Comparison of ENCODE assay signal across 8 cellular contexts in genomic region chr1:235093013-235093618, GRCh38. TPM values are rescaled to one million over a fixed set of nuclear protein-coding genes. Genes with fewer than 3 reads are reported as not detected.
A peak's percentile ranks its signal among the peaks of the same experiment; 100 is the strongest.
DNase-seq lines count a peak whose midpoint lies in the region; ATAC-seq, FAIRE-seq and TF ChIP-seq lines count a peak whose summit lies in the region.

No MANE protein-coding gene starts in this region.

- peaks cover 14 to 18% of the 10 kb centered on the region in 2 experiments for H3K4me1 ChIP-seq in K562 (replicated peaks in 1 of 2; ENCODE audit: control insufficient read depth in 2 of 2, insufficient read depth in 2 of 2, low read length in 2 of 2)
- peaks cover 4 to 17% (median 10%) of the 10 kb centered on the region in 5 donors for H3K4me1 ChIP-seq in subcutaneous abdominal adipose tissue (ENCODE audit: control insufficient read depth in 5 of 5, insufficient read depth in 5 of 5, low read length in 5 of 5)
- peaks cover 3% of the 10 kb centered on the region for H3K4me1 ChIP-seq in ovary (ENCODE audit: insufficient read depth)

- no peaks in the 10 kb centered on the region for H3K9me3 Mint-ChIP-seq in T-helper 2 cell treated with Interferon-gamma antibody and Interleukin-4, amounts not matched to agents 5 μg/mL and 100 μg/mL, for 36 hours

- H3K27ac ChIP-seq in K562 (ENCODE audit: extremely low read depth, low read depth, low read length) (no peak overlapping the region), subcutaneous abdominal adipose tissue (ENCODE audit: low read depth, low read length) (no peak overlapping the region), ovary (no peak overlapping the region)

- TF ChIP-seq CTCF in K562 (IDR thresholded peaks at IDR 0.05 in 2 of 3, conservative IDR thresholded peaks at IDR 0.05 in 1 of 3; ENCODE audit: insufficient read depth in 2 of 3, low read depth in 1 of 3, low read length in 3 of 3) (peak in 2 of 3 experiments; percentile 66 to 76; a peak in 5 of 6 replicates), kidney epithelial cell (IDR thresholded peaks at IDR 0.05; ENCODE audit: insufficient read depth, low read length, poor library complexity, severe bottlenecking) (peak; percentile 52), ovary (IDR thresholded peaks at IDR 0.05) (no peak)

- POLR2A ChIA-PET in K562 (lab: Yijun Ruan, JAX), result interaction anchor here (0.7 to 0.8 kb wide), 4 partner anchors 12 to 489 kb away, joined by 3 to 5 read pairs (median 3); no protein-coding TSS in a partner anchor

- intact Hi-C loops in K562 (cut with micrococcal nuclease), result loop anchor here (1.0 to 5.0 kb wide), 10 partner anchors 159 to 981 kb away; partner anchors contain the start of genes B3GALNT2 and COA6
- intact Hi-C loops in ovary (cut with DNase I), result loop anchor here in 2 of 4 donors (5.0 kb wide), 1 partner anchor 606 kb away; no protein-coding TSS in a partner anchor

- peak overlapping the region; percentile 44; the same call in 1 of the 2 replicates for H3K4me2 ChIP-seq in K562 (ENCODE audit: insufficient read depth, low read length)

- WGBS in K562 (ENCODE audit: insufficient coverage, low coverage, missing lambda C conversion rate), result 40% methylated on average over 22 of the region's 23 CpGs
- 27 to 35% (median 27%) methylated on average over 23 of the region's 23 CpGs for WGBS in ovary, 3 donors

- peak; percentile 72 to 87 for TF ChIP-seq RAD21 in K562 (CRISPR knock-in tag; conservative IDR thresholded peaks at IDR 0.05 in 1 of 2, IDR thresholded peaks at IDR 0.05 in 1 of 2)

- no peaks in the 10 kb centered on the region for H3K27me3 Mint-ChIP-seq in T-helper 2 cell treated with Interferon-gamma antibody and Interleukin-4, amounts not matched to agents 5 μg/mL and 100 μg/mL, for 36 hours (ENCODE audit: low read depth)

- no peaks in the 10 kb centered on the region for H3K36me3 Mint-ChIP-seq in T-helper 2 cell treated with Interferon-gamma antibody and Interleukin-4, amounts not matched to agents 5 μg/mL and 100 μg/mL, for 36 hours (ENCODE audit: low read depth)

- H3K27ac Mint-ChIP-seq in T-helper 2 cell treated with Interferon-gamma antibody and Interleukin-4, amounts not matched to agents 5 μg/mL and 100 μg/mL, for 36 hours, result no peak overlapping the region

- no TSS peak for BruUV-seq in K562 (replicated peaks; lab: Mats Ljungman, UMichigan)

- H3K4me3 ChIP-seq in K562 (no peak overlapping the region), kidney epithelial cell (ENCODE audit: low read depth, low read length) (no peak overlapping the region), subcutaneous abdominal adipose tissue (ENCODE audit: low read depth in 1 of 5, low read length in 5 of 5) (peak overlapping the region; percentile 2 to 58 (median 37)), ovary (no peak overlapping the region)

- no peaks in the 10 kb centered on the region for H4K20me1 ChIP-seq in K562 (replicated peaks; ENCODE audit: control insufficient read depth, insufficient read depth, low read length)

- H3K9me3 ChIP-seq in K562 (replicated peaks; ENCODE audit: control insufficient read depth, insufficient read depth, low read depth, low read length), result 0 out of 2 replicates have a peak, but pooled peaks cover 2% of the 10 kb centered on the region
- H3K9me3 ChIP-seq in subcutaneous abdominal adipose tissue (ENCODE audit: control insufficient read depth in 5 of 5, low read length in 5 of 5), result no peaks in the 10 kb centered on the region
- H3K9me3 ChIP-seq in ovary, result no peaks in the 10 kb centered on the region

- H3K27me3 ChIP-seq in K562 (ENCODE audit: control insufficient read depth in 2 of 2, insufficient read depth in 2 of 2, low read length in 2 of 2) (no peaks in the 10 kb centered on the region), kidney epithelial cell (ENCODE audit: control insufficient read depth, insufficient read depth, low read length) (no peaks in the 10 kb centered on the region), subcutaneous abdominal adipose tissue (ENCODE audit: control insufficient read depth in 5 of 5, insufficient read depth in 4 of 5, low read length in 5 of 5) (no peaks in the 10 kb centered on the region), ovary (no peaks in the 10 kb centered on the region)

- no peaks in the 10 kb centered on the region for H3K36me3 ChIP-seq in K562 (ENCODE audit: control insufficient read depth, insufficient read depth, low read length)
- H3K36me3 ChIP-seq in kidney epithelial cell (ENCODE audit: control insufficient read depth, insufficient read depth, low read length), result no peaks in the 10 kb centered on the region
- H3K36me3 ChIP-seq in subcutaneous abdominal adipose tissue (ENCODE audit: control insufficient read depth in 5 of 5, insufficient read depth in 5 of 5, low read length in 5 of 5), result no peaks in the 10 kb centered on the region
- H3K36me3 ChIP-seq in ovary, result no peaks in the 10 kb centered on the region

- H3K79me2 ChIP-seq in K562 (ENCODE audit: control insufficient read depth, insufficient read depth, low read length), result no peaks in the 10 kb centered on the region

- CTCF ChIA-PET in K562 (lab: Yijun Ruan, JAX; ENCODE audit: low intra/inter-chr PET ratio), result interaction anchor here (0.7 to 3.0 kb wide), 8 partner anchors 10 to 690 kb away, joined by 3 to 20 read pairs (median 7); partner anchors contain the start of gene B3GALNT2

- in situ Hi-C loops in K562 (cut with MboI), result loop anchor here (5.0 to 10.0 kb wide), 5 partner anchors 322 to 968 kb away; no protein-coding TSS in a partner anchor

- TF ChIP-seq EP300 in K562 (IDR thresholded peaks at IDR 0.05; ENCODE audit: low read length), result no peak
- TF ChIP-seq EP300 in ovary (IDR thresholded peaks at IDR 0.05), result no peak

- no peak for FAIRE-seq in K562 (lab: Jason Lieb, UNC)

- ATAC-seq in K562 (peak; percentile 85), HG03175 (IDR thresholded peaks at IDR 0.05; ENCODE audit: unreplicated experiment) (no peak)

- peak overlapping the region; percentile 28 for H2AFZ ChIP-seq in K562 (ENCODE audit: low read depth, low read length)

- DNase-seq in DMS79 treated with DMSO at 0.1 percent for 48 hours (lab: John Stamatoyannopoulos, UW), result peak; percentile 52
- peak; percentile 44 for DNase-seq in LHCN-M2 (ENCODE audit: low read depth)
- peak in 2 of 4 experiments; percentile 51 to 74 for DNase-seq in K562 (ENCODE audit: extremely low read depth in 1 of 4, low spot score in 3 of 4)
- no peak for DNase-seq in kidney epithelial cell (ENCODE audit: low read depth)
- no peak for DNase-seq in ovary
- DNase-seq in T-helper 2 cell treated with Interferon-gamma antibody and Interleukin-4, amounts not matched to agents 5 μg/mL and 100 μg/mL, for 36 hours (ENCODE audit: low spot score), result no peak

- H3K4me1 Mint-ChIP-seq in T-helper 2 cell treated with Interferon-gamma antibody and Interleukin-4, amounts not matched to agents 5 μg/mL and 100 μg/mL, for 36 hours (ENCODE audit: low read depth), result peaks cover 14% of the 10 kb centered on the region

- H3K9me1 ChIP-seq in K562 (ENCODE audit: control insufficient read depth, insufficient read depth, low read length), result no peaks in the 10 kb centered on the region

- TF ChIP-seq POLR2A in K562 (conservative IDR thresholded peaks at IDR 0.05), result no peak
- TF ChIP-seq POLR2A in ovary (IDR thresholded peaks at IDR 0.05), result no peak

- no peak overlapping the region for H3K4me3 Mint-ChIP-seq in T-helper 2 cell treated with Interferon-gamma antibody and Interleukin-4, amounts not matched to agents 5 μg/mL and 100 μg/mL, for 36 hours

- peak overlapping the region in 1 of 2 experiments; percentile 2; a peak in 1 of 4 replicates for H3K9ac ChIP-seq in K562 (ENCODE audit: insufficient read depth in 1 of 2, low read depth in 2 of 2, low read length in 2 of 2)
- H3K9ac ChIP-seq in subcutaneous abdominal adipose tissue (ENCODE audit: low read length in 5 of 5), result peak overlapping the region in 1 of 5 donors; percentile 51

RNA-seq across cellular contexts. Expression of gene TOMM20, which starts 35.5 kb away (rescaled TPM):
- total RNA-seq in LHCN-M2 (2014; rRNA removed) (82.1 and 113 TPM in 2 replicates), K562 (2014; rRNA removed) (136 and 154 TPM in 2 replicates), K562 (2014; rRNA removed; fragmentation: Illumina TruSeq; extraction: Trizol) (165 and 211 TPM in 2 replicates), K562 (2015; rRNA removed; fragmentation: Illumina TruSeq; extraction: Trizol) (124 and 131 TPM in 2 replicates), K562 (2021) (222 and 252 TPM in 2 replicates), kidney epithelial cell (128 and 139 TPM in 2 replicates), ovary (100 to 1,000 TPM; 104 to 153 (median 118) TPM)
- 52.1 TPM for polyA plus RNA-seq in LHCN-M2 (2012)
- total RNA-seq in K562 (2011; cell fraction: chromatin; rRNA removed; ENCODE audit: low replicate concordance), result 63.5 and 133 TPM in 2 replicates
- 96.9 and 106 TPM in 2 replicates for total RNA-seq in K562 (2011; cell fraction: nucleolus; rRNA removed)
- total RNA-seq in K562 (2011; cell fraction: nucleoplasm; rRNA removed), result 165 and 259 TPM in 2 replicates
- polyA plus RNA-seq in K562 (2011; rRNA removed) (334 and 469 TPM in 2 replicates), K562 (2014; fragmentation: Illumina TruSeq; extraction: Trizol) (231 and 254 TPM in 2 replicates), K562 (2014; fragmentation: Nextera tagmentation; extraction: Ambion mirVana) (100 to 1,000 TPM in 1 of 2 experiments, 10 to 100 TPM in 1; 70.6 to 102 TPM), K562 (2014; rRNA removed) (159 and 165 TPM in 2 replicates), ovary (100 to 1,000 TPM; 120 to 124 TPM)
- polyA plus RNA-seq in K562 (2011; cell fraction: cytosol; rRNA removed), result 47.6 and 124 TPM in 2 replicates
- polyA plus RNA-seq in K562 (2011; cell fraction: nucleus; rRNA removed), result 46.1 and 107 TPM in 2 replicates
- polyA plus RNA-seq in K562 (2012), result 197 and 293 TPM in 2 replicates
- 154 and 231 TPM in 2 replicates for polyA minus RNA-seq in K562 (2011; rRNA and poly(A)+ RNA removed)
- polyA minus RNA-seq in K562 (2011; cell fraction: cytosol; rRNA and poly(A)+ RNA removed), result 110 and 119 TPM in 2 replicates
- 35.9 and 64.5 TPM in 2 replicates for polyA minus RNA-seq in K562 (2011; cell fraction: nucleus; rRNA and poly(A)+ RNA removed)

Comparison
In these comparisons a context has a peak if more than half of its experiments do, and no peak if none do; other contexts are left out.
1. DNase-seq: peak in DMS79 treated with DMSO at 0.1 percent for 48 hours (single experiment) and LHCN-M2 (single experiment); none in kidney epithelial cell (single experiment), ovary (0 of 5) and T-helper 2 cell treated with Interferon-gamma antibody and Interleukin-4, amounts not matched to agents 5 μg/mL and 100 μg/mL, for 36 hours (single experiment).
2. H3K4me3 ChIP-seq: peak in subcutaneous abdominal adipose tissue (5 of 5); none in K562 (single experiment), kidney epithelial cell (single experiment) and ovary (single experiment).
3. CTCF ChIP-seq: peak in K562 (2 of 3) and kidney epithelial cell (single experiment); none in ovary (0 of 3).